ENCODE assay signal across 33 cellular contexts in the genomic region with DNA sequence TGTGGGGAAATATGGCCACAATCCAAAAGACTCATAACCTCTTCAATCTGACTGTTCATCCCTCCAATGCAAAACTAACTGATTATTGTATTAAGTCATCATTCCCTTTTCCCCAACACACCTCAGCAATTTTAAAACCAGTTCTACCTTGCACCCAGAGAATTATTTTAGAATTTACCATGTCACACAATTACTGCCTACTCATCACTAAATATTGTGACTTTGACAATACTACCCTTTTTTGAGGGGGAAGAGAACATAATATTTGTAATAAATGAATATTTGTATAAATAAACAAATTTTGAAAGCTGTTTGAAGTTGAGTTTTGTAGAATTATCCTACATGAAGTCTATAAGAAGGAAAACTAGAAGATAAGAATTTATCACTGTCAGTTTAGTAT. TPM values are rescaled to one million over a fixed set of nuclear protein-coding genes. Genes with fewer than 3 reads are reported as not detected.
"Had no signal": no experiment of that assay in that cellular context is flagged by ENCODE, and none has a peak within 500 bp of the region (broad histone marks: within the 10 kb centered on the region; RNA-seq: fewer than 3 reads in every experiment).

No MANE protein-coding gene starts in this region.

- H3K27ac ChIP-seq: neural progenitor cell, ovary, parathyroid adenoma, psoas muscle, skin epidermis, spleen, suprapubic skin, testis, tibial artery, transverse colon, upper lobe of left lung, vagina had no signal

- H3K36me3 ChIP-seq: neural progenitor cell, ovary, spleen, suprapubic skin, tibial artery, transverse colon, upper lobe of left lung, vagina had no signal

- H3K4me2 ChIP-seq: neural progenitor cell, smooth muscle cell had no signal

- FAIRE-seq: urothelium cell line had no signal

- H3K9ac ChIP-seq: neural progenitor cell, parathyroid adenoma had no signal

- H3K9me3 ChIP-seq: ovary, psoas muscle, spleen, suprapubic skin, testis, tibial artery, transverse colon, upper lobe of left lung, vagina had no signal

- H2AFZ ChIP-seq: neural progenitor cell, parathyroid adenoma had no signal

- H3K27me3 ChIP-seq: neural progenitor cell, ovary, spleen, suprapubic skin, testis, tibial artery, transverse colon, upper lobe of left lung, vagina had no signal

- ATAC-seq: naive thymus-derived CD4-positive, alpha-beta T cell; natural killer cell; psoas muscle; right cardiac atrium; sciatic nerve; stimulated activated memory B cell treated with anti-CD40 and anti-IgM and Interleukin-4, amounts not matched to agents 10 μg/mL and 1 μg/mL and 100 μg/mL, for 72 hours; stimulated activated naive CD8-positive, alpha-beta T cell treated with anti-CD3 and anti-CD28 coated beads, Interleukin-15, amount 100 ng/mL, for 72 hours; stimulated activated naive CD8-positive, alpha-beta T cell treated with anti-CD3 and anti-CD28 coated beads, Interleukin-15, Interleukin-2, amounts not matched to agents 100 U/mL and 50 U/mL, for 24 hours had no signal

- H3K4me1 ChIP-seq: neural progenitor cell, parathyroid adenoma, psoas muscle, spleen, suprapubic skin, testis, tibial artery, transverse colon, upper lobe of left lung, vagina had no signal

- H3K4me3 ChIP-seq: neural progenitor cell, ovary, psoas muscle, skin epidermis, smooth muscle cell, spleen, suprapubic skin, testis, tibial artery, transverse colon, upper lobe of left lung, vagina had no signal

- DNase-seq: naive thymus-derived CD4-positive, alpha-beta T cell; natural killer cell; occipital lobe; ovary; posterior cingulate gyrus; psoas muscle; right cardiac atrium; spleen; stimulated activated CD4-positive, alpha-beta T cell treated with anti-CD3 and anti-CD28 coated beads, Interleukin-12 subunit alpha, Interleukin-12 subunit beta, amount 100 ng/mL, for 4 hours; stimulated activated CD4-positive, alpha-beta T cell treated with anti-CD3 and anti-CD28 coated beads, Interleukin-1b, Interleukin-23, amount 100 ng/mL, for 48 hours; stimulated activated CD4-positive, alpha-beta T cell treated with anti-CD3 and anti-CD28 coated beads, Interleukin-4, amount 100 ng/mL, for 1 hour; stimulated activated CD4-positive, alpha-beta T cell treated with anti-CD3 and anti-CD28 coated beads, Interleukin-4, amount 100 ng/mL, for 4 hours; stimulated activated CD8-positive, alpha-beta memory T cell treated with anti-CD3 and anti-CD28 coated beads, Interleukin-4, amount 100 ng/mL, for 48 hours; stimulated activated naive CD4-positive, alpha-beta T cell; stimulated activated naive CD8-positive, alpha-beta T cell treated with anti-CD3 and anti-CD28 coated beads, Interleukin-15, amount 100 ng/mL, for 72 hours; stimulated activated naive CD8-positive, alpha-beta T cell treated with anti-CD3 and anti-CD28 coated beads, Interleukin-15, Interleukin-2, amounts not matched to agents 100 U/mL and 50 U/mL, for 24 hours; substantia nigra; testis; tibial artery; transverse colon; upper lobe of left lung had no signal

- H3K79me2 ChIP-seq: parathyroid adenoma had no signal

RNA-seq across cellular contexts. Expression of gene CALCB, which starts 28.2 kb away (rescaled TPM):
- total RNA-seq: occipital lobe, osteoblast, progenitor cell of endocrine pancreas, sciatic nerve, smooth muscle cell had no signal
- polyA plus RNA-seq: neural cell, smooth muscle cell had no signal
